ENCODE assay signal across 14 cellular contexts in the genomic region with DNA sequence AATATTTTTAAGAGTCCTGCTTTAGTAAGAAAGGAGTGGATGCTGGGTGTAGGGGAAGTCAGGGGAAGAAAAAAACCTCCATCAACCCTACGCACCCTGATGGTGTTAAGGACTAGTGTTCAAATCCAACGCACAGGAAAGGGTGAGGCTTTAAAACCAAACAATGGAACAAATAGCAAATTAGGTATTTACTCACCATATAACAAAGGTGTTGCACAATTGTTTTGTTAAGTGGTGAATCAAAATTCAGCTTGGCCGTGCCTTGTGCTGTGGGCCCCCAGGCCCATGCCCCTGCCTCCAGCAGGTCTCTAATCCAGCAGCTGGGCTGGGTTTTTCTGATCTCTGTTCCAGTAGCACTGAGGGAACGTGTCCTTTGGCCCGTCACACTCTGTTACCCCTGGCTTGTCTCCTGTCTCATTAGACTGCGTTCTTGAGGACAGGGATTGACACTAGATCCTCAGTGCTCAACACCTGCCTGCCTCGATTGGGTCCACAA. TPM values are rescaled to one million over a fixed set of nuclear protein-coding genes. Genes with fewer than 3 reads are reported as not detected.
DNase-seq lines count a peak whose midpoint lies in the region; ATAC-seq and TF ChIP-seq lines count a peak whose summit lies in the region.
"Had no signal": no experiment of that assay in that cellular context is flagged by ENCODE, and none has a peak within 500 bp of the region (broad histone marks: within the 10 kb centered on the region; RNA-seq: fewer than 3 reads in every experiment).

No MANE protein-coding gene starts in this region.

- no peak overlapping the region for H2AFZ ChIP-seq in OCI-LY7 (ENCODE audit: low read length)
- H2AFZ ChIP-seq: PC-9 had no signal

- H3K4me3 ChIP-seq in esophagus (ENCODE audit: low read depth in 1 of 2, low read length in 2 of 2) (no peak overlapping the region), stomach smooth muscle (ENCODE audit: low read length in 2 of 2) (no peak overlapping the region), OCI-LY7 (ENCODE audit: low read depth, low read length, poor library complexity, severe bottlenecking) (no peak overlapping the region)
- H3K4me3 ChIP-seq: HAP-1, PC-9, SK-N-MC had no signal

- H3K9me2 ChIP-seq in OCI-LY7 (ENCODE audit: insufficient read depth, low read length), result no peaks in the 10 kb centered on the region

- 55 to 74% methylated on average over 7 of the region's 7 CpGs for WGBS in esophagus, 2 donors

- POLR2A ChIA-PET in OCI-LY7 (lab: Charles Lee), result interaction anchor here (0.5 kb wide), 1 partner anchor 138 kb away, joined by 3 read pairs; no protein-coding TSS in a partner anchor

- CTCF ChIA-PET in OCI-LY7 (lab: Charles Lee; ENCODE audit: unreplicated experiment), result no interaction called here

- no peak overlapping the region for H3K4me2 ChIP-seq in OCI-LY7 (ENCODE audit: low read length)
- H3K4me2 ChIP-seq: PC-9 had no signal

- peak overlapping the region; percentile 16 to 72 for H3K27ac ChIP-seq in esophagus (ENCODE audit: low read depth in 2 of 2, low read length in 1 of 2)
- peak overlapping the region; percentile 24 for H3K27ac ChIP-seq in stomach smooth muscle (ENCODE audit: low read length)
- no peak overlapping the region for H3K27ac ChIP-seq in OCI-LY7 (ENCODE audit: low read depth, low read length, poor library complexity, severe bottlenecking)
- H3K27ac ChIP-seq: PC-9, SK-N-MC had no signal

- intact Hi-C loops in OCI-LY7 (cut with micrococcal nuclease; ENCODE audit: unreplicated experiment), result no loop called here

- H3K9me3 ChIP-seq in esophagus (ENCODE audit: control insufficient read depth in 2 of 2, insufficient read depth in 1 of 2, low read depth in 1 of 2, low read length in 1 of 2) (no peaks in the 10 kb centered on the region), stomach smooth muscle (ENCODE audit: control insufficient read depth in 2 of 2, low read length in 2 of 2) (no peaks in the 10 kb centered on the region), OCI-LY7 (ENCODE audit: low read length) (no peaks in the 10 kb centered on the region)
- H3K9me3 ChIP-seq: HAP-1 had no signal

- H3K9ac ChIP-seq in stomach smooth muscle (ENCODE audit: low read length in 2 of 2), result no peak overlapping the region

- H4K20me1 ChIP-seq in OCI-LY7 (ENCODE audit: insufficient read depth, low read length), result peaks cover 51% of the 10 kb centered on the region

- H3K4me1 ChIP-seq in esophagus (ENCODE audit: control insufficient read depth in 2 of 2, insufficient read depth in 2 of 2, low read length in 1 of 2) (peaks cover 4 to 21% of the 10 kb centered on the region in 2 donors), stomach smooth muscle (ENCODE audit: control insufficient read depth, insufficient read depth, low read length) (peaks cover 34% of the 10 kb centered on the region), OCI-LY7 (ENCODE audit: insufficient read depth, low read length, poor library complexity, severe bottlenecking) (peaks cover 4% of the 10 kb centered on the region)

- peaks cover 86% of the 10 kb centered on the region for H3K79me2 ChIP-seq in OCI-LY7 (ENCODE audit: insufficient read depth, low read depth, low read length)

- TF ChIP-seq CTCF in OCI-LY7 (conservative IDR thresholded peaks at IDR 0.05; ENCODE audit: low read length), result no peak

- no TSS peak for BruUV-seq in OCI-LY7 (replicated peaks; lab: Mats Ljungman, UMichigan)

- DNase-seq in NCI-H748 (lab: John Stamatoyannopoulos, UW; ENCODE audit: unreplicated experiment) (peak; percentile 8), NCI-H748 treated with DMSO at 0.1 percent for 48 hours (lab: John Stamatoyannopoulos, UW) (no peak), NCI-H2107 (lab: John Stamatoyannopoulos, UW) (peak; percentile 7), OCI-LY7 (ENCODE audit: low spot score) (no peak), COR-L47 (lab: John Stamatoyannopoulos, UW) (no peak)
- DNase-seq: Calu3, NCI-H1436 treated with DMSO at 0.1 percent for 48 hours, NCI-H524 treated with DMSO at 0.1 percent for 48 hours, PC-9 had no signal

- H3K27me3 ChIP-seq in esophagus (ENCODE audit: control insufficient read depth in 1 of 2, insufficient read depth in 2 of 2, low read length in 2 of 2) (no peaks in the 10 kb centered on the region), stomach smooth muscle (ENCODE audit: control insufficient read depth in 1 of 2, insufficient read depth in 2 of 2, low read length in 2 of 2) (no peaks in the 10 kb centered on the region)

- no peak for ATAC-seq in HG02642 (IDR thresholded peaks at IDR 0.05; ENCODE audit: poor library complexity, unreplicated experiment)

- H3K36me3 ChIP-seq in esophagus (ENCODE audit: control insufficient read depth in 2 of 2, insufficient read depth in 2 of 2, low read length in 1 of 2) (peaks cover 0 to 2% of the 10 kb centered on the region in 2 donors), stomach smooth muscle (ENCODE audit: control insufficient read depth in 2 of 2, insufficient read depth in 2 of 2, low read length in 2 of 2) (peaks cover 14 to 52% of the 10 kb centered on the region in 2 donors), OCI-LY7 (ENCODE audit: insufficient read depth, low read length) (peaks cover 99% of the 10 kb centered on the region)

RNA-seq across cellular contexts. Expression of a gene that starts 11.8 kb away (rescaled TPM):
- polyA plus RNA-seq in esophagus, result 10 to 100 TPM; 32.6 to 62.0 TPM
- 33.2 and 48.2 TPM in 2 replicates for total RNA-seq in OCI-LY7 (2014; rRNA removed; shearing (Covaris generic))
- 32.6 and 32.9 TPM in 2 replicates for total RNA-seq in OCI-LY7 (2022)

RNA-seq across cellular contexts. Expression of a gene that starts 24.1 kb away (rescaled TPM):
- 1 to 10 TPM; 6.5 to 9.6 TPM for polyA plus RNA-seq in esophagus
- 13.7 and 15.6 TPM in 2 replicates for total RNA-seq in OCI-LY7 (2014; rRNA removed; shearing (Covaris generic))
- 13.0 and 13.9 TPM in 2 replicates for total RNA-seq in OCI-LY7 (2022)

Comparison
In these comparisons a context has a peak if more than half of its experiments do, and no peak if none do; other contexts are left out.
1. DNase-seq: peak in NCI-H748 (single experiment) and NCI-H2107 (single experiment); none in NCI-H748 treated with DMSO at 0.1 percent for 48 hours (single experiment), OCI-LY7 (single experiment) and COR-L47 (single experiment).